23 cellular contexts compared by ENCODE assay signal in the genomic region with DNA sequence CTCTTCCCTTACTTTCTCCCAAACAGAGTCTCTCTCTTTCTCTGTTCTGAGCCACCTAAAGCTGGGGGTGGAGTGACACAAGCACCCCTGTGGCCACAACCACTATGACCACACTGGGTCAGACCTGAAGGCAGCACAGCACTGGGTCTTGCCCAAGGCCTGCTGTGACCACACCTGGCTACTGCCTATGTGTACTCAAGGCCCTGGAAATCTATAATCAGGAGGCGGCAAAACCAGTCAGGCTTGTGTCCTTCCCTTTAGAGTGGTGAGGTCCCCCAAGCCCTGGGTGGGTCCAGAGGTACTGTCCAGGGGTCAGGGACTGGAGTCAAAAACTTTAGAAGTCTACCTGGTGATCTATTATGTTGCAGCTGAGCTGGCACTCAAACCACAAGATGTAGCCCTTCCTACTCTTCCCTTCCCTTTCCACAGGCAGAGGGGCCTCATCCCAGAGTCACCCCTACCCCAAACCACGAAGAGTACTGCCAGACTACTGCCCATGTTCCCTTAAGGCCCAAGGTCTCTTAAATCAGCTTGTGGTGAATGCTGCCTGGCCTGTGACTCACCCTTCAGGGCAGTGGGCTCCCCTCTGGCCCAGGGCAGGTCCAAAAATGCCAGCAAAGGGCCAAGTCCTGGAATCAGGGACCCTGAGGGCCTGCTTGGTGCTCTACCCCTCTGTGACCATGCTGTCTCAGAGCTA.
A peak's percentile ranks its signal among the peaks of the same experiment; 100 is the strongest.
DNase-seq lines count a peak whose midpoint lies in the region; ATAC-seq and TF ChIP-seq lines count a peak whose summit lies in the region.
"Had no signal": no experiment of that assay in that cellular context is flagged by ENCODE, and none has a peak within 500 bp of the region (broad histone marks: within the 10 kb centered on the region; RNA-seq: fewer than 3 reads in every experiment).

No MANE protein-coding gene starts in this region.

- H2BK15ac ChIP-seq in neuronal stem cell (ENCODE audit: low read length), result peak overlapping the region; percentile 2

- H2BK12ac ChIP-seq in neuronal stem cell (ENCODE audit: low read length), result peak overlapping the region; percentile 86

- peak overlapping the region; percentile 19 for H4K8ac ChIP-seq in neuronal stem cell (ENCODE audit: low read depth, low read length)

- H3K9ac ChIP-seq in neuronal stem cell (ENCODE audit: low read depth, low read length, poor library complexity), result no peak overlapping the region
- H3K9ac ChIP-seq: GM23248 had no signal

- DNase-seq in Calu3, result peak; percentile 42
- DNase-seq in M059J (ENCODE audit: low read depth), result peak; percentile 72
- DNase-seq in immature natural killer cell, result peak; percentile 17 to 23 (median 17)
- DNase-seq in neuronal stem cell (ENCODE audit: low spot score), result no peak
- no peak for DNase-seq in esophagus squamous epithelium (lab: John Stamatoyannopoulos, UW)
- DNase-seq in stimulated activated CD4-positive, alpha-beta T cell treated with anti-CD3 and anti-CD28 coated beads, Interleukin-4, amount 100 ng/mL, for 4 hours, result no peak
- DNase-seq in right lobe of liver, result no peak
- DNase-seq in stimulated activated naive B cell treated with anti-CD40 and anti-IgM and Interleukin-4, amounts not matched to agents 10 μg/mL and 1 μg/mL and 100 μg/mL, for 72 hours, result no peak
- DNase-seq: 8988T; BE2C; CD4-positive, CD25-positive, alpha-beta regulatory T cell; COR-L47; GF-D8; GM23248; KBM-7; MV-4-11; NCI-H1417 treated with DMSO at 0.1 percent for 48 hours; NCI-H187 treated with DMSO at 0.1 percent for 48 hours; NCI-H226; NCI-H524; NCI-H82 had no signal

- no peaks in the 10 kb centered on the region for H3K79me1 ChIP-seq in neuronal stem cell (ENCODE audit: low read depth, low read length)

- H3K4me1 Mint-ChIP-seq in Calu3 (ENCODE audit: low read depth, unreplicated experiment) (peaks cover 10% of the 10 kb centered on the region), immature natural killer cell (peaks cover 5 to 17% of the 10 kb centered on the region in 2 donors)
- no peaks in the 10 kb centered on the region for H3K4me1 Mint-ChIP-seq in stimulated activated naive B cell treated with anti-CD40 and anti-IgM and Interleukin-4, amounts not matched to agents 10 μg/mL and 1 μg/mL and 100 μg/mL, for 72 hours

- no peak overlapping the region for H3K4me2 ChIP-seq in neuronal stem cell (ENCODE audit: insufficient read depth, low read length, poor library complexity, severe bottlenecking)

- H3K36me3 ChIP-seq in neuronal stem cell (replicated peaks in 1 of 2; ENCODE audit: control insufficient read depth in 2 of 2, insufficient read depth in 2 of 2, low read length in 2 of 2) (no peaks in the 10 kb centered on the region), esophagus squamous epithelium (no peaks in the 10 kb centered on the region), right lobe of liver (no peaks in the 10 kb centered on the region)
- H3K36me3 ChIP-seq: BE2C had no signal

- no peaks in the 10 kb centered on the region for H3K9me3 ChIP-seq in neuronal stem cell (replicated peaks in 1 of 2; ENCODE audit: control insufficient read depth in 2 of 2, insufficient read depth in 1 of 2, low read depth in 1 of 2, low read length in 2 of 2)
- H3K9me3 ChIP-seq in esophagus squamous epithelium, result peaks cover 0 to 3% (median 0%) of the 10 kb centered on the region in 3 donors
- no peaks in the 10 kb centered on the region for H3K9me3 ChIP-seq in right lobe of liver
- H3K9me3 ChIP-seq: BE2C had no signal

- H2AK5ac ChIP-seq in neuronal stem cell (ENCODE audit: low read depth, low read length), result peak overlapping the region; percentile 1

- TF ChIP-seq POLR2A in esophagus squamous epithelium (IDR thresholded peaks at IDR 0.05) (no peak), right lobe of liver (IDR thresholded peaks at IDR 0.05) (no peak)

- no peaks in the 10 kb centered on the region for H3K36me3 Mint-ChIP-seq in Calu3 (ENCODE audit: insufficient read depth, unreplicated experiment)
- H3K36me3 Mint-ChIP-seq in immature natural killer cell, result peaks cover 9 to 18% (median 16%) of the 10 kb centered on the region in 3 donors
- H3K36me3 Mint-ChIP-seq in stimulated activated naive B cell treated with anti-CD40 and anti-IgM and Interleukin-4, amounts not matched to agents 10 μg/mL and 1 μg/mL and 100 μg/mL, for 72 hours, result peaks cover 8 to 15% of the 10 kb centered on the region in 2 donors

- no peak overlapping the region for H3K27ac Mint-ChIP-seq in Calu3 (ENCODE audit: unreplicated experiment)
- H3K27ac Mint-ChIP-seq in immature natural killer cell, result peak overlapping the region in 1 of 6 donors; percentile 27
- H3K27ac Mint-ChIP-seq in stimulated activated naive B cell treated with anti-CD40 and anti-IgM and Interleukin-4, amounts not matched to agents 10 μg/mL and 1 μg/mL and 100 μg/mL, for 72 hours, result no peak overlapping the region

- H2BK120ac ChIP-seq in neuronal stem cell (ENCODE audit: low read depth, low read length), result peak overlapping the region; percentile 74

- peaks cover 3 to 10% of the 10 kb centered on the region in 2 donors for H3K4me1 ChIP-seq in neuronal stem cell (ENCODE audit: control insufficient read depth in 2 of 2, insufficient read depth in 1 of 2, low read depth in 1 of 2, low read length in 2 of 2)
- H3K4me1 ChIP-seq in esophagus squamous epithelium, result peaks cover 0 to 11% (median 5%) of the 10 kb centered on the region in 3 donors
- no peaks in the 10 kb centered on the region for H3K4me1 ChIP-seq in right lobe of liver
- H3K4me1 ChIP-seq: BE2C had no signal

- CTCF ChIA-PET in Calu3 (lab: Charles Lee), result no interaction called here

- H2BK5ac ChIP-seq in neuronal stem cell (ENCODE audit: low read length), result no peak overlapping the region

- intact Hi-C loops in Calu3 (cut with micrococcal nuclease; ENCODE audit: unreplicated experiment), result no loop called here
- intact Hi-C loops in esophagus squamous epithelium (cut with DNase I), result no loop called here
- intact Hi-C loops in right lobe of liver (cut with DNase I), result no loop called here

- H3K14ac ChIP-seq in neuronal stem cell (ENCODE audit: low read length), result no peak overlapping the region

- ATAC-seq in right lobe of liver, result no peak
- no peak for ATAC-seq in stimulated activated naive B cell treated with anti-CD40 and anti-IgM and Interleukin-4, amounts not matched to agents 10 μg/mL and 1 μg/mL and 100 μg/mL, for 72 hours (replicated peaks)
- ATAC-seq: HCT116 had no signal

- H4K91ac ChIP-seq in neuronal stem cell (ENCODE audit: low read depth, low read length, poor library complexity), result peak overlapping the region; percentile 44

- no CpG with 5 or more reads among the region's 2 CpGs for WGBS in neuronal stem cell (ENCODE audit: extremely low coverage in 2 of 2, insufficient read length in 2 of 2, insufficient replicate concordance in 1 of 2), 2 donors
- WGBS in esophagus squamous epithelium, 2 donors, result 0 to 57% methylated on average over 1 to 2 of the region's 2 CpGs
- WGBS in right lobe of liver (ENCODE audit: insufficient coverage, low coverage, low lambda C conversion rate, missing lambda C conversion rate), result 20% methylated on average over 1 of the region's 2 CpGs

- no peak overlapping the region for H3K4me3 Mint-ChIP-seq in Calu3 (ENCODE audit: low read depth, unreplicated experiment)
- no peak overlapping the region for H3K4me3 Mint-ChIP-seq in immature natural killer cell
- H3K4me3 Mint-ChIP-seq in stimulated activated naive B cell treated with anti-CD40 and anti-IgM and Interleukin-4, amounts not matched to agents 10 μg/mL and 1 μg/mL and 100 μg/mL, for 72 hours, result no peak overlapping the region
- H3K4me3 Mint-ChIP-seq: CD4-positive, CD25-positive, alpha-beta regulatory T cell had no signal

- H3K18ac ChIP-seq in neuronal stem cell (ENCODE audit: low read length), result peak overlapping the region; percentile 40

- H3K27ac ChIP-seq in neuronal stem cell (replicated peaks; ENCODE audit: low read length), result no peak overlapping the region
- no peak overlapping the region for H3K27ac ChIP-seq in esophagus squamous epithelium
- no peak overlapping the region for H3K27ac ChIP-seq in right lobe of liver
- H3K27ac ChIP-seq: GM23248, RWPE1 had no signal

- H3K27me3 Mint-ChIP-seq in Calu3 (ENCODE audit: unreplicated experiment) (no peaks in the 10 kb centered on the region), immature natural killer cell (ENCODE audit: low read depth in 3 of 3) (peaks cover 0 to 4% (median 0%) of the 10 kb centered on the region in 3 donors)
- peaks cover 4 to 13% of the 10 kb centered on the region in 2 donors for H3K27me3 Mint-ChIP-seq in stimulated activated naive B cell treated with anti-CD40 and anti-IgM and Interleukin-4, amounts not matched to agents 10 μg/mL and 1 μg/mL and 100 μg/mL, for 72 hours

- TF ChIP-seq CTCF in Calu3 (IDR thresholded peaks at IDR 0.05; ENCODE audit: unreplicated experiment), result no peak
- no peak for TF ChIP-seq CTCF in esophagus squamous epithelium (IDR thresholded peaks at IDR 0.05)
- no peak for TF ChIP-seq CTCF in right lobe of liver (IDR thresholded peaks at IDR 0.05)

- no peak overlapping the region for H3K4ac ChIP-seq in neuronal stem cell (ENCODE audit: low read length)

- H3K4me3 ChIP-seq in neuronal stem cell (ENCODE audit: low read length in 2 of 2) (no peak overlapping the region), esophagus squamous epithelium (no peak overlapping the region), right lobe of liver (no peak overlapping the region)
- H3K4me3 ChIP-seq: GM23248 had no signal

- H3K9me3 Mint-ChIP-seq in Calu3 (ENCODE audit: low read depth, unreplicated experiment) (peaks cover 3% of the 10 kb centered on the region), immature natural killer cell (peaks cover 12 to 19% (median 15%) of the 10 kb centered on the region in 6 donors)
- peaks cover 16 to 17% of the 10 kb centered on the region in 2 donors for H3K9me3 Mint-ChIP-seq in stimulated activated naive B cell treated with anti-CD40 and anti-IgM and Interleukin-4, amounts not matched to agents 10 μg/mL and 1 μg/mL and 100 μg/mL, for 72 hours

- H2AFZ ChIP-seq in neuronal stem cell (ENCODE audit: low read length), result peak overlapping the region; percentile 87
- H2AFZ ChIP-seq: GM23248 had no signal

- no peak overlapping the region for H3K23ac ChIP-seq in neuronal stem cell (ENCODE audit: low read depth, low read length, poor library complexity)

- BruUV-seq in Calu3 (replicated peaks; lab: Mats Ljungman, UMichigan), result no TSS peak

- H3K27me3 ChIP-seq in neuronal stem cell (ENCODE audit: control insufficient read depth in 3 of 3, insufficient read depth in 3 of 3, low read depth in 1 of 3, low read length in 3 of 3) (no peaks in the 10 kb centered on the region), esophagus squamous epithelium (no peaks in the 10 kb centered on the region), right lobe of liver (no peaks in the 10 kb centered on the region)
- H3K27me3 ChIP-seq: BE2C had no signal

Comparison
In these comparisons a context has a peak if more than half of its experiments do, and no peak if none do; other contexts are left out.
1. DNase-seq: peak in Calu3 (single experiment), M059J (single experiment) and immature natural killer cell (3 of 3); none in neuronal stem cell (single experiment), esophagus squamous epithelium (single experiment), stimulated activated CD4-positive, alpha-beta T cell treated with anti-CD3 and anti-CD28 coated beads, Interleukin-4, amount 100 ng/mL, for 4 hours (0 of 2), right lobe of liver (0 of 3) and stimulated activated naive B cell treated with anti-CD40 and anti-IgM and Interleukin-4, amounts not matched to agents 10 μg/mL and 1 μg/mL and 100 μg/mL, for 72 hours (single experiment).